Comparison of ENCODE assay signal across 20 cellular contexts in genomic region chr7:50805425-50806130, GRCh38. TPM values are rescaled to one million over a fixed set of nuclear protein-coding genes. Genes with fewer than 3 reads are reported as not detected.
DNase-seq lines count a peak whose midpoint lies in the region; FAIRE-seq and TF ChIP-seq lines count a peak whose summit lies in the region.
"Had no signal": no experiment of that assay in that cellular context is flagged by ENCODE, and none has a peak within 500 bp of the region (broad histone marks: within the 10 kb centered on the region; RNA-seq: fewer than 3 reads in every experiment).

No MANE protein-coding gene starts in this region.

- H2BK5ac ChIP-seq in H1 (ENCODE audit: low read depth, low read length) = no peak overlapping the region

- H2BK120ac ChIP-seq in H1 (replicated peaks; ENCODE audit: low read depth, low read length) = no peak overlapping the region

- H4K8ac ChIP-seq in H1 (ENCODE audit: extremely low read depth, insufficient read depth, low read length) = no peak overlapping the region; the same call in 1 of the 2 replicates

- no peaks in the 10 kb centered on the region for H3K36me3 ChIP-seq in HAP-1 (replicated peaks)
- H3K36me3 ChIP-seq in H1 (ENCODE audit: control insufficient read depth in 2 of 4, insufficient read depth in 4 of 4, low read length in 3 of 4) = no peaks in the 10 kb centered on the region
- H3K36me3 ChIP-seq: cardiac muscle cell, heart right ventricle, pancreas had no signal

- H4K5ac ChIP-seq in H1 (ENCODE audit: insufficient read length, low read depth, low read length) = no peak overlapping the region

- no peak overlapping the region for H2BK12ac ChIP-seq in H1 (ENCODE audit: low read depth, low read length)

- H3K79me2 ChIP-seq in H1 (ENCODE audit: control insufficient read depth in 1 of 2, insufficient read depth in 2 of 2, low read length in 2 of 2) = no peaks in the 10 kb centered on the region

- TF ChIP-seq CTCF in H1 (IDR thresholded peaks at IDR 0.05; ENCODE audit: control extremely low read depth in 1 of 3, insufficient read depth in 1 of 3, low read depth in 1 of 3, low read length in 3 of 3) = no peak

- no peak overlapping the region for H3K27ac ChIP-seq in H1 (ENCODE audit: low read depth, low read length)
- H3K27ac ChIP-seq: cardiac muscle cell, heart right ventricle, pancreas had no signal

- no peak overlapping the region for H2AFZ ChIP-seq in H1 (ENCODE audit: low read length)

- peak; percentile 42 for DNase-seq in COLO829 (ENCODE audit: low spot score)
- peak; percentile 4 to 48 for DNase-seq in HAP-1 (ENCODE audit: low spot score in 2 of 2)
- peak; percentile 96 for DNase-seq in NCI-H69 (lab: John Stamatoyannopoulos, UW)
- DNase-seq in H1 (ENCODE audit: low read depth in 1 of 2, low spot score in 2 of 2) = no peak
- no peak for DNase-seq in activated naive CD4-positive, alpha-beta T cell treated with anti-CD3 and anti-CD28 coated beads, Interleukin-2, amount 50 U/mL, for 16 hours
- no peak for DNase-seq in SW480 (ENCODE audit: low spot score)
- no peak for DNase-seq in activated CD4-positive, CD25-positive, alpha-beta regulatory T cell (lab: John Stamatoyannopoulos, UW)
- DNase-seq: activated CD4-positive, alpha-beta T cell treated with anti-CD3 and anti-CD28 coated beads, Interleukin-2, amount 50 U/mL, for 1 hour; activated T-cell treated with anti-CD3 and anti-CD28 coated beads, Interleukin-2, amount 50 U/mL, for 24 hours; effector CD8-positive, alpha-beta T cell; heart right ventricle; KBM-7; NCI-H1417 treated with DMSO at 0.1 percent for 48 hours; NCI-H510A treated with DMSO at 0.1 percent for 48 hours; pancreas; SK-N-SH; stimulated activated CD4-positive, alpha-beta T cell treated with anti-CD3 and anti-CD28 coated beads, Interleukin-2, amount 100 ng/mL, for 48 hours had no signal

- H3K4me1 ChIP-seq in HAP-1 (no peaks in the 10 kb centered on the region), H1 (replicated peaks in 1 of 4; ENCODE audit: control insufficient read depth in 3 of 4, insufficient read depth in 4 of 4, low read length in 3 of 4) (peaks cover 0 to 4% (median 0%) of the 10 kb centered on the region in 4 experiments; a peak in 2 of 7 replicates)

- H3K18ac ChIP-seq in H1 (ENCODE audit: extremely low read depth, low read length) = no peak overlapping the region

- H3K27me3 ChIP-seq in HAP-1 (ENCODE audit: low read depth) (0 out of 2 replicates have a peak, but pooled peaks cover 4% of the 10 kb centered on the region), H1 (replicated peaks in 1 of 4; ENCODE audit: control insufficient read depth in 3 of 4, extremely low read depth in 1 of 4, insufficient read depth in 3 of 4, low read length in 3 of 4) (no peaks in the 10 kb centered on the region; a peak in 1 of 7 replicates)
- H3K27me3 ChIP-seq: heart right ventricle, pancreas had no signal

- TF ChIP-seq POLR2A in H1 (IDR thresholded peaks at IDR 0.05; ENCODE audit: control extremely low read depth in 1 of 2, low read depth in 2 of 2, low read length in 2 of 2) = no peak

- TF ChIP-seq EP300 in H1 (IDR thresholded peaks at IDR 0.05; ENCODE audit: borderline replicate concordance in 1 of 2, low read depth in 2 of 2, low read length in 2 of 2) = no peak

- H4K20me1 ChIP-seq in H1 (replicated peaks in 1 of 2; ENCODE audit: control insufficient read depth in 1 of 2, insufficient read depth in 2 of 2, low read length in 2 of 2) = no peaks in the 10 kb centered on the region

- no peak overlapping the region for H3K23ac ChIP-seq in H1 (ENCODE audit: insufficient read length)

- H2BK20ac ChIP-seq in H1 (ENCODE audit: low read length) = no peak overlapping the region

- H3K4me2 ChIP-seq in H1 (ENCODE audit: insufficient read depth in 1 of 2, low read depth in 2 of 2, low read length in 2 of 2) = no peak overlapping the region
- H3K4me2 ChIP-seq: SK-N-SH had no signal

- no peaks in the 10 kb centered on the region for H3K79me1 ChIP-seq in H1 (ENCODE audit: low read depth, low read length)

- no peak overlapping the region for H3K9ac ChIP-seq in H1 (replicated peaks in 1 of 4; ENCODE audit: extremely low read depth in 1 of 4, low read depth in 3 of 4, low read length in 3 of 4)
- H3K9ac ChIP-seq: SK-N-SH had no signal

- CTCF ChIA-PET in H1 (lab: Charles Lee; ENCODE audit: partially characterized antibody) = interaction anchor here (0.6 to 1.1 kb wide), 7 partner anchors 11 to 270 kb away, joined by 3 to 5 read pairs (median 3); no protein-coding TSS in a partner anchor

- no peak overlapping the region for H3K4ac ChIP-seq in H1 (replicated peaks; ENCODE audit: insufficient read length, low read depth, low read length)

- FAIRE-seq in H1 (lab: Jason Lieb, UNC) = no peak
- FAIRE-seq: GM18507, pancreas, TTC549 had no signal

- H3K4me3 ChIP-seq in HAP-1 (no peak overlapping the region), H1 (ENCODE audit: extremely low read depth in 1 of 4, insufficient read depth in 2 of 4, low read depth in 3 of 4, low read length in 4 of 4) (no peak overlapping the region)
- H3K4me3 ChIP-seq: cardiac muscle cell, heart right ventricle, pancreas had no signal

- POLR2A ChIA-PET in H1 (lab: Charles Lee; ENCODE audit: partially characterized antibody) = interaction anchor here (0.7 to 1.5 kb wide), 3 partner anchors 15 to 164 kb away, joined by 3 to 5 read pairs (median 3); no protein-coding TSS in a partner anchor

- no peak for TF ChIP-seq RAD21 in H1 (IDR thresholded peaks at IDR 0.05 in 1 of 2, conservative IDR thresholded peaks at IDR 0.05 in 1 of 2; ENCODE audit: low read depth in 2 of 2, low read length in 2 of 2)

- no peak overlapping the region for H2AK5ac ChIP-seq in H1 (ENCODE audit: low read depth, low read length)

- peak overlapping the region; percentile 19; the same call in 1 of the 2 replicates for H2BK15ac ChIP-seq in H1 (ENCODE audit: low read length)

- H3K9me3 ChIP-seq in HAP-1 (no peaks in the 10 kb centered on the region), H1 (ENCODE audit: insufficient read depth in 2 of 2, low read depth in 1 of 2, low read length in 1 of 2) (no peaks in the 10 kb centered on the region)
- H3K9me3 ChIP-seq: heart right ventricle, pancreas, SK-N-SH had no signal

- H3K23me2 ChIP-seq in H1 (ENCODE audit: low read depth, low read length) = no peaks in the 10 kb centered on the region

- in situ Hi-C loops in HAP-1 (cut with MboI; ENCODE audit: low sequenced_read_pairs) = no loop called here

- H4K91ac ChIP-seq in H1 (replicated peaks; ENCODE audit: insufficient read length, low read length) = no peak overlapping the region

- no peak overlapping the region for H3K56ac ChIP-seq in H1 (replicated peaks; ENCODE audit: insufficient read length, low read depth, low read length)

- H3K14ac ChIP-seq in H1 (ENCODE audit: insufficient read length) = no peak overlapping the region

- WGBS in H1 (ENCODE audit: extremely low coverage in 1 of 2, insufficient coverage in 1 of 2, insufficient read length in 1 of 2, insufficient replicate concordance in 2 of 2, low coverage in 1 of 2, low lambda C conversion rate in 2 of 2, missing lambda C conversion rate in 1 of 2), 2 experiments = 88% methylated on average over 5 of the region's 5 CpGs; no CpG with 5 or more reads in 1 of the 2 experiments

TF ChIP-seq in H1, 55 proteins besides CTCF, POLR2A, EP300 and RAD21:
- TF ChIP-seq FOSL1 (IDR thresholded peaks at IDR 0.05; ENCODE audit: insufficient read depth, low read depth, low read length) (no peak), CREB1 (IDR thresholded peaks at IDR 0.05) (no peak), KDM1A (IDR thresholded peaks at IDR 0.05; ENCODE audit: borderline replicate concordance, low read length) (no peak), NRF1 (IDR thresholded peaks at IDR 0.05; ENCODE audit: low read depth, low read length) (no peak), BCL11A (IDR thresholded peaks at IDR 0.05; ENCODE audit: low read depth in 2 of 2, low read length in 2 of 2) (no peak), HDAC2 (IDR thresholded peaks at IDR 0.05; ENCODE audit: borderline replicate concordance in 1 of 2, low read depth in 2 of 2, low read length in 2 of 2) (no peak), BRCA1 (IDR thresholded peaks at IDR 0.05; ENCODE audit: low read depth, low read length) (no peak), KDM5A (IDR thresholded peaks at IDR 0.05; ENCODE audit: low read length) (no peak), USF2 (IDR thresholded peaks at IDR 0.05; ENCODE audit: low read length) (no peak), SAP30 (IDR thresholded peaks at IDR 0.05; ENCODE audit: insufficient read depth, insufficient replicate concordance, low read length) (no peak), TCF12 (IDR thresholded peaks at IDR 0.05; ENCODE audit: low read depth, low read length) (no peak), EZH2 (IDR thresholded peaks at IDR 0.05; ENCODE audit: low read depth, low read length, severe bottlenecking) (no peak), TAF7 (optimal IDR thresholded peaks at IDR 0.05; ENCODE audit: borderline replicate concordance, low read depth, low read length) (no peak), HDAC6 (IDR thresholded peaks at IDR 0.05; ENCODE audit: low read depth, low read length) (no peak), CBX8 (IDR thresholded peaks at IDR 0.05; ENCODE audit: borderline replicate concordance, low read depth, low read length) (no peak), SUZ12 (IDR thresholded peaks at IDR 0.05; ENCODE audit: low read length) (no peak), SP1 (IDR thresholded peaks at IDR 0.05; ENCODE audit: low read depth, low read length) (no peak), SP2 (IDR thresholded peaks at IDR 0.05; ENCODE audit: low read length) (no peak), GABPA (IDR thresholded peaks at IDR 0.05; ENCODE audit: borderline replicate concordance, insufficient read depth, low read length) (no peak), PHF8 (conservative IDR thresholded peaks at IDR 0.05; ENCODE audit: low read depth, low read length) (no peak)

RNA-seq across cellular contexts. Expression of gene GRB10, which starts 22.9 kb away (rescaled TPM):
- 92.6 and 97.0 TPM in 2 replicates for total RNA-seq in H1 (2021; fragmentation: NEBNext Ultra II Directional; extraction: Animal tissue kit (Norgen Biotek cat#: 25700))
- 35.7 TPM in 2 replicates for polyA plus RNA-seq in H1 (2011; rRNA removed)
- polyA plus RNA-seq in H1 (2011; cell fraction: cytosol; rRNA removed) = 32.1 TPM
- polyA plus RNA-seq in H1 (2011; cell fraction: nucleus; rRNA removed) = 65.7 TPM
- polyA plus RNA-seq in H1 (2012, experiment 1 of 2) = 66.8 to 75.8 TPM (median 74.0 TPM) in 4 replicates
- polyA plus RNA-seq in H1 (2012, experiment 2 of 2) = 36.3 TPM
- polyA plus RNA-seq in H1 (2013, experiment 1 of 2) = 32.9 TPM
- polyA plus RNA-seq in H1 (2013, experiment 2 of 2) = 33.9 TPM
- 74.5 and 77.8 TPM in 2 replicates for polyA minus RNA-seq in H1 (2011; rRNA and poly(A)+ RNA removed)
- polyA minus RNA-seq in H1 (2011; cell fraction: cytosol; rRNA and poly(A)+ RNA removed) = 60.0 TPM
- 111 TPM for polyA minus RNA-seq in H1 (2011; cell fraction: nucleus; rRNA and poly(A)+ RNA removed)

Comparison
In these comparisons a context has a peak if more than half of its experiments do, and no peak if none do; other contexts are left out.
1. DNase-seq: peak in COLO829 (single experiment), HAP-1 (2 of 2) and NCI-H69 (single experiment); none in H1 (0 of 2), activated naive CD4-positive, alpha-beta T cell treated with anti-CD3 and anti-CD28 coated beads, Interleukin-2, amount 50 U/mL, for 16 hours (single experiment), SW480 (single experiment) and activated CD4-positive, CD25-positive, alpha-beta regulatory T cell (0 of 4).